ENCODE assay signal across 9 cellular contexts in genomic region chr5:98775246-98775961, GRCh38. TPM values are rescaled to one million over a fixed set of nuclear protein-coding genes. Genes with fewer than 3 reads are reported as not detected.
DNase-seq lines count a peak whose midpoint lies in the region; ATAC-seq and TF ChIP-seq lines count a peak whose summit lies in the region.
"Had no signal": no experiment of that assay in that cellular context is flagged by ENCODE, and none has a peak within 500 bp of the region (broad histone marks: within the 10 kb centered on the region; RNA-seq: fewer than 3 reads in every experiment).

No MANE protein-coding gene starts in this region.

- peak overlapping the region; percentile 91 for H3K4me3 ChIP-seq in left ventricle myocardium inferior
- H3K4me3 ChIP-seq in brain microvascular endothelial cell (ENCODE audit: low read depth, low read length): peak overlapping the region; percentile 82
- peak overlapping the region; percentile 55 to 97 for H3K4me3 ChIP-seq in uterus

- H3K27ac Mint-ChIP-seq in memory B cell: peak overlapping the region; percentile 82

- in situ Hi-C loops in brain microvascular endothelial cell (cut with HindIII; ENCODE audit: low pct_ligation_motif_present, low sequenced_read_pairs): no loop called here

- H3K4me1 ChIP-seq in left ventricle myocardium inferior (peaks cover 74% of the 10 kb centered on the region), uterus (peaks cover 0 to 15% of the 10 kb centered on the region in 2 donors)

- no peaks in the 10 kb centered on the region for H3K9me3 ChIP-seq in left ventricle myocardium inferior (replicated peaks)
- H3K9me3 ChIP-seq in uterus: no peaks in the 10 kb centered on the region

- H3K4me3 Mint-ChIP-seq in memory B cell: peak overlapping the region; percentile 93

- intact Hi-C loops in left ventricle myocardium inferior (cut with micrococcal nuclease) (no loop called here), Right ventricle myocardium superior (cut with DNase I) (no loop called here), uterus (cut with DNase I; ENCODE audit: low total_unique reads) (loop anchor here (10.0 kb wide), 1 partner anchor 149 kb away; the partner anchor contains the start of gene CHD1)

- DNase-seq in left ventricle myocardium inferior (no peak), Right ventricle myocardium superior (no peak), brain microvascular endothelial cell (no peak), memory B cell (ENCODE audit: low spot score in 2 of 2) (no peak), uterus (no peak), GM03348 (ENCODE audit: low spot score) (no peak), NCI-H2081 treated with DMSO at 0.1 percent for 48 hours (lab: John Stamatoyannopoulos, UW) (no peak)
- no peak for DNase-seq in stimulated activated naive CD4-positive, alpha-beta T cell treated with Interleukin-2 at 50 U/mL for 16 hours (lab: John Stamatoyannopoulos, UW)
- DNase-seq: NCI-H1105 had no signal

- H3K36me3 ChIP-seq in left ventricle myocardium inferior: no peaks in the 10 kb centered on the region
- peaks cover 14% of the 10 kb centered on the region for H3K36me3 ChIP-seq in brain microvascular endothelial cell (replicated peaks)
- no peaks in the 10 kb centered on the region for H3K36me3 ChIP-seq in uterus

- H3K27me3 ChIP-seq in left ventricle myocardium inferior (ENCODE audit: low read depth) (no peaks in the 10 kb centered on the region), brain microvascular endothelial cell (replicated peaks) (no peaks in the 10 kb centered on the region), uterus (no peaks in the 10 kb centered on the region)

- no peak for TF ChIP-seq POLR2A in uterus (IDR thresholded peaks at IDR 0.05)

- H3K36me3 Mint-ChIP-seq in memory B cell: peaks cover 2% of the 10 kb centered on the region

- ATAC-seq in Right ventricle myocardium superior (ENCODE audit: poor library complexity): no peak
- no peak for ATAC-seq in memory B cell (ENCODE audit: low read depth)

- H3K4me1 Mint-ChIP-seq in memory B cell: peaks cover 35% of the 10 kb centered on the region

- TF ChIP-seq CTCF in left ventricle myocardium inferior (IDR thresholded peaks at IDR 0.05; ENCODE audit: borderline replicate concordance) (no peak), brain microvascular endothelial cell (IDR thresholded peaks at IDR 0.05; ENCODE audit: low read depth, low read length, missing control alignments) (no peak), uterus (IDR thresholded peaks at IDR 0.05) (no peak)

- H3K27me3 Mint-ChIP-seq in memory B cell: no peaks in the 10 kb centered on the region

- H3K9me3 Mint-ChIP-seq in memory B cell: no peaks in the 10 kb centered on the region

- peak overlapping the region; percentile 97 for H3K27ac ChIP-seq in left ventricle myocardium inferior (replicated peaks)
- H3K27ac ChIP-seq in brain microvascular endothelial cell: peak overlapping the region; percentile 85
- H3K27ac ChIP-seq in uterus: no peak overlapping the region

RNA-seq across cellular contexts. Expression of gene RGMB, which starts 1.9 kb away (rescaled TPM):
- total RNA-seq in left ventricle myocardium inferior: 13.0 TPM
- 11.3 TPM for total RNA-seq in Right ventricle myocardium superior
- total RNA-seq in uterus: 10 to 100 TPM in 2 of 4 donors, 1 to 10 TPM in 2; 2.8 to 22.3 (median 12.9) TPM

Comparison
In these comparisons a context has a peak if more than half of its experiments do, and no peak if none do; other contexts are left out.
1. H3K27ac ChIP-seq: peak in left ventricle myocardium inferior (single experiment) and brain microvascular endothelial cell (single experiment); none in uterus (0 of 2).
2. Peak in every context shown above with its lines, with median percentiles within 50 percentile points of each other: H3K4me3 ChIP-seq.